28 cellular contexts compared by ENCODE assay signal in the genomic region with DNA sequence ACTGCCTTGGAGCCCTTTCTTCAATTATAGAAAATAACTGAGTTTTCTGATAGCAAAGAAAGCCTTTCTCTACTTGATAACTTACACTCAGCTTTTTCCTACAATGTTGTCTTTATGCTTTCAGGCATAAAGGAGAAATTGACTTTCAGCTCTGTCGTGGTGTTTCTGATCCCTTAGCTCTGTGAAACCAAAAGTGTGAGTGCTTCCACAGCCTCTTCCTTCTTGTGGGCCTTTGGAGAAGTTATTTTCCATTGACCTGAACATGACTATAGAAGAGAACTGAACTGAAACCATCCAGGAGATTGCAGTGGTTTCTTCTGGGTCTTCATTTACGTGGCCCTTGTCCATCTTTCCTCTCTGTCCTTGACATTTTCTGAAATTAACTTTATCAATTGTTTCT. TPM values are rescaled to one million over a fixed set of nuclear protein-coding genes. Genes with fewer than 3 reads are reported as not detected.
DNase-seq lines count a peak whose midpoint lies in the region; ATAC-seq and TF ChIP-seq lines count a peak whose summit lies in the region.
"Had no signal": no experiment of that assay in that cellular context is flagged by ENCODE, and none has a peak within 500 bp of the region (broad histone marks: within the 10 kb centered on the region; RNA-seq: fewer than 3 reads in every experiment).

No MANE protein-coding gene starts in this region.

- H3K4me3 Mint-ChIP-seq in WTC11, result no peak overlapping the region
- H3K4me3 Mint-ChIP-seq in stimulated activated memory B cell treated with anti-CD40 and anti-IgM and Interleukin-4, amounts not matched to agents 10 μg/mL and 1 μg/mL and 100 μg/mL, for 72 hours, result no peak overlapping the region
- H3K4me3 Mint-ChIP-seq: activated CD8-positive, alpha-beta T cell treated with anti-CD3 and anti-CD28 coated beads for 36 hours; activated naive CD8-positive, alpha-beta T cell; CD8-positive, alpha-beta memory T cell; GM23338 had no signal

- peaks cover 13% of the 10 kb centered on the region for H3K36me3 Mint-ChIP-seq in WTC11
- H3K36me3 Mint-ChIP-seq in stimulated activated memory B cell treated with anti-CD40 and anti-IgM and Interleukin-4, amounts not matched to agents 10 μg/mL and 1 μg/mL and 100 μg/mL, for 72 hours, result peaks cover 11% of the 10 kb centered on the region
- H3K36me3 Mint-ChIP-seq: CD8-positive, alpha-beta memory T cell had no signal

- H3K9me3 ChIP-seq in colonic mucosa, result no peaks in the 10 kb centered on the region
- H3K9me3 ChIP-seq: pancreas, SJSA1, thyroid gland had no signal

- DNase-seq in CD1c-positive myeloid dendritic cell (ENCODE audit: extremely low spot score) (peak; percentile 75), WTC11 (ENCODE audit: low spot score) (no peak), H7 (no peak), colonic mucosa (no peak), DMS 273 (lab: John Stamatoyannopoulos, UW; ENCODE audit: unreplicated experiment) (no peak), NCI-H510A treated with DMSO at 0.1 percent for 48 hours (lab: John Stamatoyannopoulos, UW) (no peak)
- DNase-seq: activated CD4-positive, CD25-positive, alpha-beta regulatory T cell treated with anti-CD3 and anti-CD28 coated beads, Interleukin-2, amount 50 U/mL, for 72 hours; activated CD8-positive, alpha-beta T cell treated with anti-CD3 and anti-CD28 coated beads for 36 hours; CD8-positive, alpha-beta memory T cell; dermis blood vessel endothelial cell; DMS153; left ventricle myocardium superior; NCI-H2029; NCI-H2227 treated with DMSO at 0.1 percent for 48 hours; NCI-H748 treated with DMSO at 0.1 percent for 48 hours; pancreas; right cardiac atrium; stimulated activated naive CD4-positive, alpha-beta T cell treated with Interleukin-2 at 50 U/mL for 16 hours; thyroid gland had no signal

- intact Hi-C loops in colonic mucosa (cut with DNase I), result no loop called here

- POLR2A ChIA-PET in WTC11 (lab: Charles Lee), result no interaction called here

- H3K27me3 Mint-ChIP-seq in WTC11 (ENCODE audit: low read depth), result no peaks in the 10 kb centered on the region; the same call in 1 of the 2 replicates
- no peaks in the 10 kb centered on the region for H3K27me3 Mint-ChIP-seq in stimulated activated memory B cell treated with anti-CD40 and anti-IgM and Interleukin-4, amounts not matched to agents 10 μg/mL and 1 μg/mL and 100 μg/mL, for 72 hours
- H3K27me3 Mint-ChIP-seq: activated CD8-positive, alpha-beta T cell treated with anti-CD3 and anti-CD28 coated beads for 36 hours; activated naive CD8-positive, alpha-beta T cell; CD8-positive, alpha-beta memory T cell had no signal

- no peaks in the 10 kb centered on the region for H3K27me3 ChIP-seq in layer of hippocampus (ENCODE audit: control insufficient read depth, insufficient read depth, low read length)
- no peaks in the 10 kb centered on the region for H3K27me3 ChIP-seq in H7 (ENCODE audit: control insufficient read depth, insufficient read depth, low read length)
- H3K27me3 ChIP-seq in colonic mucosa, result no peaks in the 10 kb centered on the region
- H3K27me3 ChIP-seq: cardiac muscle cell, pancreas, SJSA1, thyroid gland had no signal

- no peaks in the 10 kb centered on the region for H3K9me3 Mint-ChIP-seq in WTC11
- no peaks in the 10 kb centered on the region for H3K9me3 Mint-ChIP-seq in stimulated activated memory B cell treated with anti-CD40 and anti-IgM and Interleukin-4, amounts not matched to agents 10 μg/mL and 1 μg/mL and 100 μg/mL, for 72 hours
- H3K9me3 Mint-ChIP-seq: activated CD8-positive, alpha-beta T cell treated with anti-CD3 and anti-CD28 coated beads for 36 hours; CD8-positive, alpha-beta memory T cell; GM23338 had no signal

- no peak overlapping the region for H3K4me3 ChIP-seq in H7 (ENCODE audit: insufficient read depth, low read depth, low read length)
- no peak overlapping the region for H3K4me3 ChIP-seq in colonic mucosa
- H3K4me3 ChIP-seq: cardiac muscle cell, GM23338, pancreas, SJSA1, thyroid gland had no signal

- H3K9ac ChIP-seq in colonic mucosa (ENCODE audit: low read depth in 2 of 2, low read length in 2 of 2), result no peak overlapping the region

- no peak for ATAC-seq in WTC11
- ATAC-seq in stimulated activated memory B cell treated with anti-CD40 and anti-IgM and Interleukin-4, amounts not matched to agents 10 μg/mL and 1 μg/mL and 100 μg/mL, for 72 hours, result no peak
- ATAC-seq: activated CD8-positive, alpha-beta T cell treated with anti-CD3 and anti-CD28 coated beads for 36 hours; GM23338; left ventricle myocardium superior; right cardiac atrium had no signal

- peaks cover 43% of the 10 kb centered on the region for H3K4me1 Mint-ChIP-seq in WTC11
- peaks cover 47% of the 10 kb centered on the region for H3K4me1 Mint-ChIP-seq in stimulated activated memory B cell treated with anti-CD40 and anti-IgM and Interleukin-4, amounts not matched to agents 10 μg/mL and 1 μg/mL and 100 μg/mL, for 72 hours

- H3K27ac ChIP-seq in layer of hippocampus (ENCODE audit: low read depth, low read length) (peak overlapping the region; percentile 3), colonic mucosa (no peak overlapping the region)
- H3K27ac ChIP-seq: cardiac muscle cell, SJSA1, thyroid gland had no signal

- CTCF ChIA-PET in WTC11 (lab: Charles Lee), result no interaction called here

- TF ChIP-seq CTCF in WTC11 (IDR thresholded peaks at IDR 0.05) (no peak), colonic mucosa (IDR thresholded peaks at IDR 0.05) (no peak)

- H3K36me3 ChIP-seq in H7 (replicated peaks; ENCODE audit: control insufficient read depth, insufficient read depth, low read length), result peaks cover 2% of the 10 kb centered on the region
- no peaks in the 10 kb centered on the region for H3K36me3 ChIP-seq in colonic mucosa
- H3K36me3 ChIP-seq: cardiac muscle cell, pancreas, SJSA1, thyroid gland had no signal

- H3K27ac Mint-ChIP-seq in WTC11, result peak overlapping the region; percentile 34; the same call in 1 of the 2 replicates
- peak overlapping the region; percentile 50 for H3K27ac Mint-ChIP-seq in stimulated activated memory B cell treated with anti-CD40 and anti-IgM and Interleukin-4, amounts not matched to agents 10 μg/mL and 1 μg/mL and 100 μg/mL, for 72 hours
- H3K27ac Mint-ChIP-seq: activated CD8-positive, alpha-beta T cell treated with anti-CD3 and anti-CD28 coated beads for 36 hours; activated naive CD8-positive, alpha-beta T cell; CD8-positive, alpha-beta memory T cell; GM23338 had no signal

- no peaks in the 10 kb centered on the region for H3K4me1 ChIP-seq in colonic mucosa
- H3K4me1 ChIP-seq: SJSA1 had no signal

TF ChIP-seq in WTC11, 78 proteins besides CTCF, POLR2A, EP300 and RAD21 (continues in another document):
- TF ChIP-seq AFF4 (CRISPR knock-in tag; IDR thresholded peaks at IDR 0.05; ENCODE audit: borderline replicate concordance) (no peak), GTF2I (CRISPR knock-in tag; conservative IDR thresholded peaks at IDR 0.05) (no peak), GABPB1 (CRISPR knock-in tag; IDR thresholded peaks at IDR 0.05) (no peak), ZNF416 (CRISPR knock-in tag; IDR thresholded peaks at IDR 0.05) (no peak), CREB1 (CRISPR knock-in tag; IDR thresholded peaks at IDR 0.05) (no peak)
- TF ChIP-seq, protein P1, sequence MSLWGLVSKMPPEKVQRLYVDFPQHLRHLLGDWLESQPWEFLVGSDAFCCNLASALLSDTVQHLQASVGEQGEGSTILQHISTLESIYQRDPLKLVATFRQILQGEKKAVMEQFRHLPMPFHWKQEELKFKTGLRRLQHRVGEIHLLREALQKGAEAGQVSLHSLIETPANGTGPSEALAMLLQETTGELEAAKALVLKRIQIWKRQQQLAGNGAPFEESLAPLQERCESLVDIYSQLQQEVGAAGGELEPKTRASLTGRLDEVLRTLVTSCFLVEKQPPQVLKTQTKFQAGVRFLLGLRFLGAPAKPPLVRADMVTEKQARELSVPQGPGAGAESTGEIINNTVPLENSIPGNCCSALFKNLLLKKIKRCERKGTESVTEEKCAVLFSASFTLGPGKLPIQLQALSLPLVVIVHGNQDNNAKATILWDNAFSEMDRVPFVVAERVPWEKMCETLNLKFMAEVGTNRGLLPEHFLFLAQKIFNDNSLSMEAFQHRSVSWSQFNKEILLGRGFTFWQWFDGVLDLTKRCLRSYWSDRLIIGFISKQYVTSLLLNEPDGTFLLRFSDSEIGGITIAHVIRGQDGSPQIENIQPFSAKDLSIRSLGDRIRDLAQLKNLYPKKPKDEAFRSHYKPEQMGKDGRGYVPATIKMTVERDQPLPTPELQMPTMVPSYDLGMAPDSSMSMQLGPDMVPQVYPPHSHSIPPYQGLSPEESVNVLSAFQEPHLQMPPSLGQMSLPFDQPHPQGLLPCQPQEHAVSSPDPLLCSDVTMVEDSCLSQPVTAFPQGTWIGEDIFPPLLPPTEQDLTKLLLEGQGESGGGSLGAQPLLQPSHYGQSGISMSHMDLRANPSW (CRISPR knock-in tag; conservative IDR thresholded peaks at IDR 0.05; ENCODE audit: low read depth), result no peak

RNA-seq across cellular contexts. Expression of gene EQTN, which starts 59.5 kb away (rescaled TPM):
- total RNA-seq in WTC11 (2021) (0.66 to 1.4 TPM (median 0.81 TPM) in 3 replicates), colonic mucosa (1 to 10 TPM; 1.0 to 1.1 TPM)
- total RNA-seq in H7 (2014; rRNA removed; shearing (Covaris generic)), result 0.31 and 2.1 TPM in 2 replicates
- total RNA-seq: activated CD8-positive, alpha-beta T cell treated with anti-CD3 and anti-CD28 coated beads for 36 hours; cardiac muscle cell; CD8-positive, alpha-beta memory T cell; dermis blood vessel endothelial cell; endothelial cell of umbilical vein; fibroblast of lung; left ventricle myocardium superior; right cardiac atrium; RPMI7951; SJSA1 had no signal
